1 cellular context compared by ENCODE assay signal in genomic region chr1:59013276-59013927, GRCh38.
TF ChIP-seq lines count a peak whose summit lies in the region.

No MANE protein-coding gene starts in this region.

TF ChIP-seq in HEK293, 187 proteins besides CTCF, POLR2A, EP300 and RAD21 (continued from another document):
- TF ChIP-seq ZNF404 (tag by site-specific recombination; IDR thresholded peaks at IDR 0.05): no peak
- TF ChIP-seq ZFP37 (tag by site-specific recombination; IDR thresholded peaks at IDR 0.05): no peak
- TF ChIP-seq GLI4 (tag by site-specific recombination; IDR thresholded peaks at IDR 0.05): no peak
- no peak for TF ChIP-seq ZNF514 (tag by site-specific recombination; IDR thresholded peaks at IDR 0.05)
- TF ChIP-seq ZNF449 (tag by site-specific recombination; IDR thresholded peaks at IDR 0.05): no peak
- TF ChIP-seq SP3 (tag by site-specific recombination; IDR thresholded peaks at IDR 0.05): no peak
- TF ChIP-seq ZNF335 (tag by site-specific recombination; conservative IDR thresholded peaks at IDR 0.05): peak; percentile 54; the same call in 1 of the 2 replicates
- no peak for TF ChIP-seq ZBTB8A (tag by site-specific recombination; IDR thresholded peaks at IDR 0.05)
